7 cellular contexts compared by ENCODE assay signal in genomic region chr2:171778515-171778914, GRCh38.
"Had no signal": no experiment of that assay in that cellular context is flagged by ENCODE, and none has a peak within 500 bp of the region (broad histone marks: within the 10 kb centered on the region; RNA-seq: fewer than 3 reads in every experiment).

No MANE protein-coding gene starts in this region.

- ATAC-seq: GM12878 had no signal

- FAIRE-seq: GM12878, GM12891, GM12892, GM18507, GM19239 had no signal

- DNase-seq: GDM1, GF-D8 had no signal

- H3K4me3 ChIP-seq: GM12878 had no signal
